Comparison of ENCODE assay signal across 9 cellular contexts in genomic region chr3:161171639-161172552, GRCh38. TPM values are rescaled to one million over a fixed set of nuclear protein-coding genes. Genes with fewer than 3 reads are reported as not detected.
A peak's percentile ranks its signal among the peaks of the same experiment; 100 is the strongest.
DNase-seq lines count a peak whose midpoint lies in the region; ATAC-seq and TF ChIP-seq lines count a peak whose summit lies in the region.
"Had no signal": no experiment of that assay in that cellular context is flagged by ENCODE, and none has a peak within 500 bp of the region (broad histone marks: within the 10 kb centered on the region; RNA-seq: fewer than 3 reads in every experiment).

No MANE protein-coding gene starts in this region.

- H3K27me3 ChIP-seq in CD4-positive, alpha-beta T cell (ENCODE audit: control insufficient read depth, insufficient read depth, low read length) = peaks cover 5% of the 10 kb centered on the region
- H3K27me3 ChIP-seq: MG63 had no signal

- CTCF ChIA-PET in CD4-positive, alpha-beta T cell (lab: Charles Lee) = no interaction called here

- no peaks in the 10 kb centered on the region for H3K4me1 Mint-ChIP-seq in stimulated activated naive CD8-positive, alpha-beta T cell treated with anti-CD3 and anti-CD28 coated beads, Interleukin-15, amount 100 ng/mL, for 72 hours
- no peaks in the 10 kb centered on the region for H3K4me1 Mint-ChIP-seq in CD4-positive, alpha-beta T cell (ENCODE audit: low read depth)

- H3K27ac ChIP-seq in CD4-positive, alpha-beta T cell (ENCODE audit: low read depth, low read length) = no peak overlapping the region

- peak; percentile 26 for TF ChIP-seq CTCF in AG09319 (IDR thresholded peaks at IDR 0.05; ENCODE audit: low read depth, low read length)
- peak; percentile 46 for TF ChIP-seq CTCF in astrocyte of the cerebellum (IDR thresholded peaks at IDR 0.05; ENCODE audit: low read depth, low read length, missing control alignments)
- TF ChIP-seq CTCF in CD4-positive, alpha-beta T cell (IDR thresholded peaks at IDR 0.05) = no peak

- no peaks in the 10 kb centered on the region for H3K9me3 Mint-ChIP-seq in stimulated activated naive CD8-positive, alpha-beta T cell treated with anti-CD3 and anti-CD28 coated beads, Interleukin-15, amount 100 ng/mL, for 72 hours
- H3K9me3 Mint-ChIP-seq in CD4-positive, alpha-beta T cell = no peaks in the 10 kb centered on the region

- H3K36me3 Mint-ChIP-seq in CD4-positive, alpha-beta T cell (ENCODE audit: low read depth) = no peaks in the 10 kb centered on the region

- H3K4me3 Mint-ChIP-seq in stimulated activated naive CD8-positive, alpha-beta T cell treated with anti-CD3 and anti-CD28 coated beads, Interleukin-15, amount 100 ng/mL, for 72 hours = no peak overlapping the region
- H3K4me3 Mint-ChIP-seq in CD4-positive, alpha-beta T cell = no peak overlapping the region

- ATAC-seq in stimulated activated naive CD8-positive, alpha-beta T cell treated with anti-CD3 and anti-CD28 coated beads, Interleukin-15, amount 100 ng/mL, for 72 hours = no peak
- ATAC-seq in CD4-positive, alpha-beta T cell (ENCODE audit: poor library complexity) = no peak
- no peak for ATAC-seq in HG03460 (IDR thresholded peaks at IDR 0.05; ENCODE audit: unreplicated experiment)

- no peak overlapping the region for H3K27ac Mint-ChIP-seq in stimulated activated naive CD8-positive, alpha-beta T cell treated with anti-CD3 and anti-CD28 coated beads, Interleukin-15, amount 100 ng/mL, for 72 hours
- no peak overlapping the region for H3K27ac Mint-ChIP-seq in CD4-positive, alpha-beta T cell

- intact Hi-C loops in CD4-positive, alpha-beta T cell (cut with DNase I, micrococcal nuclease) = no loop called here

- in situ Hi-C loops in astrocyte of the cerebellum (cut with HindIII; ENCODE audit: low sequenced_read_pairs) = no loop called here

- H3K9me3 ChIP-seq in CD4-positive, alpha-beta T cell (ENCODE audit: control insufficient read depth, low read length) = no peaks in the 10 kb centered on the region

- POLR2A ChIA-PET in CD4-positive, alpha-beta T cell (lab: Charles Lee) = no interaction called here

- H3K27me3 Mint-ChIP-seq in stimulated activated naive CD8-positive, alpha-beta T cell treated with anti-CD3 and anti-CD28 coated beads, Interleukin-15, amount 100 ng/mL, for 72 hours = peaks cover 7% of the 10 kb centered on the region
- peaks cover 7% of the 10 kb centered on the region for H3K27me3 Mint-ChIP-seq in CD4-positive, alpha-beta T cell

- H3K4me3 ChIP-seq in astrocyte of the cerebellum (ENCODE audit: low read depth, low read length) = no peak overlapping the region
- H3K4me3 ChIP-seq: MG63 had no signal

- DNase-seq in AG09319 (ENCODE audit: extremely low read depth, low read depth) (no peak), HuH-7 (ENCODE audit: low spot score) (peak; percentile 15), astrocyte of the cerebellum (ENCODE audit: low read depth) (no peak), iPS-NIHi11 (ENCODE audit: low spot score) (peak; percentile 20), GF-D8 (lab: John Stamatoyannopoulos, UW) (no peak)
- DNase-seq in stimulated activated naive CD8-positive, alpha-beta T cell treated with anti-CD3 and anti-CD28 coated beads, Interleukin-15, amount 100 ng/mL, for 72 hours = no peak
- DNase-seq in CD4-positive, alpha-beta T cell = no peak

RNA-seq across cellular contexts. Expression of gene NMD3, which starts 49.2 kb away (rescaled TPM):
- 10 to 100 TPM; 58.4 to 60.1 TPM for total RNA-seq in CD4-positive, alpha-beta T cell

Comparison
In these comparisons a context has a peak if more than half of its experiments do, and no peak if none do; other contexts are left out.
1. DNase-seq: peak in HuH-7 (single experiment) and iPS-NIHi11 (single experiment); none in AG09319 (single experiment), astrocyte of the cerebellum (single experiment), stimulated activated naive CD8-positive, alpha-beta T cell treated with anti-CD3 and anti-CD28 coated beads, Interleukin-15, amount 100 ng/mL, for 72 hours (0 of 2), GF-D8 (single experiment) and CD4-positive, alpha-beta T cell (0 of 10).